Comparison of ENCODE assay signal across 30 cellular contexts in the genomic region with DNA sequence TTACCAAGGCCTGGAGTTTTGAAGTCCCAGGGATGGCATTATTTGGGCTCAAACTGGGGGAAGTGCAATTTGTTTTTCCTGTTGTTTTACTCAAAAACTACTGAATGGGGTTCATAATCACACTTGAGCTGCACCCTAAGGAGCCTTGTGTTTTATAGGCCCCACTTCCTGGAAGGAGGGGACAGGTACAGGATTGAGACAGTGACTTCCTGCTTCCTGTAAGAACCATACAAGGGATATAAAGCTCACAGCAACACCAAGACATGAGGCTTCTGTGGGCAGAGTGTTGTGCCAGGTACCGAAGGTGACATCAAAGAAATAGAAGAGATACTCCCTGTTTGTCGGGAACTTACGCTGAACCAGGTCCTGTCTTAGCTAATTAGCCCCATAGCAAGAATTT.
"Had no signal": no experiment of that assay in that cellular context is flagged by ENCODE, and none has a peak within 500 bp of the region (broad histone marks: within the 10 kb centered on the region; RNA-seq: fewer than 3 reads in every experiment).

No MANE protein-coding gene starts in this region.

- H3K4me3 ChIP-seq: ascending aorta, breast epithelium, cardiac muscle cell, colonic mucosa, esophagus squamous epithelium, gastroesophageal sphincter, heart right ventricle had no signal

- H3K27ac Mint-ChIP-seq: activated B cell treated with CpG ODN at 0.5 μM for 24 hours; activated CD4-positive, alpha-beta memory T cell treated with anti-CD3 and anti-CD28 coated beads, Interleukin-2, amount 10 ng/mL, durations not matched to agents 7 days and 5 days; activated CD4-positive, alpha-beta T cell treated with anti-CD3 and anti-CD28 coated beads, Interleukin-2, amount 10 ng/mL, durations not matched to agents 7 days and 5 days; activated naive CD8-positive, alpha-beta T cell; activated T-helper 17 cell treated with anti-CD3 and anti-CD28 coated beads, Interleukin-2, amount 50 U/mL, for 72 hours; brain; T-cell; T-helper 1 cell treated with Interleukin-12 subunit alpha and Interleukin-12 subunit beta and Interleukin-4 antibody, amounts not matched to agents 30 μg/mL and 1 μg/mL, for 36 hours had no signal

- H3K36me3 ChIP-seq: ascending aorta, breast epithelium, cardiac muscle cell, colonic mucosa, esophagus squamous epithelium, gastroesophageal sphincter, heart right ventricle, WERI-Rb-1 had no signal

- H3K4me1 ChIP-seq: ascending aorta, breast epithelium, colonic mucosa, esophagus squamous epithelium, gastroesophageal sphincter, heart right ventricle had no signal

- ATAC-seq: activated CD4-positive, CD25-positive, alpha-beta regulatory T cell treated with anti-CD3 and anti-CD28 coated beads, Interleukin-2, amount 50 U/mL, for 24 hours; activated T-cell treated with anti-CD3 and anti-CD28 coated beads, Interleukin-2, amount 50 U/mL, for 4 hours; activated T-helper 17 cell treated with anti-CD3 and anti-CD28 coated beads, Interleukin-2, amount 50 U/mL, for 72 hours; gastroesophageal sphincter; heart right ventricle; T-cell had no signal

- H3K9me3 Mint-ChIP-seq: activated B cell treated with CpG ODN at 0.5 μM for 24 hours; activated CD4-positive, alpha-beta memory T cell treated with anti-CD3 and anti-CD28 coated beads, Interleukin-2, amount 10 ng/mL, durations not matched to agents 7 days and 5 days; activated T-cell treated with anti-CD3 and anti-CD28 coated beads, Interleukin-2, amount 50 U/mL, for 4 hours; activated T-helper 17 cell treated with anti-CD3 and anti-CD28 coated beads, Interleukin-2, amount 50 U/mL, for 72 hours; brain; T-cell; T-helper 1 cell treated with Interleukin-12 subunit alpha and Interleukin-12 subunit beta and Interleukin-4 antibody, amounts not matched to agents 30 μg/mL and 1 μg/mL, for 36 hours had no signal

- H3K27ac ChIP-seq: ascending aorta, breast epithelium, cardiac muscle cell, colonic mucosa, epithelial cell of prostate, esophagus squamous epithelium, gastroesophageal sphincter, heart right ventricle, WERI-Rb-1 had no signal

- H3K27me3 ChIP-seq: ascending aorta, colonic mucosa, gastroesophageal sphincter had no signal

- H3K36me3 Mint-ChIP-seq: activated naive CD8-positive, alpha-beta T cell; brain; T-cell had no signal

- H3K4me3 Mint-ChIP-seq: activated B cell treated with CpG ODN at 0.5 μM for 24 hours; activated CD4-positive, alpha-beta memory T cell treated with anti-CD3 and anti-CD28 coated beads, Interleukin-2, amount 10 ng/mL, durations not matched to agents 7 days and 5 days; activated CD4-positive, alpha-beta T cell treated with anti-CD3 and anti-CD28 coated beads, Interleukin-2, amount 10 ng/mL, durations not matched to agents 7 days and 5 days; activated naive CD8-positive, alpha-beta T cell; activated T-cell treated with anti-CD3 and anti-CD28 coated beads, Interleukin-2, amount 50 U/mL, for 4 hours; activated T-helper 17 cell treated with anti-CD3 and anti-CD28 coated beads, Interleukin-2, amount 50 U/mL, for 72 hours; brain; T-cell; T-helper 1 cell treated with Interleukin-12 subunit alpha and Interleukin-12 subunit beta and Interleukin-4 antibody, amounts not matched to agents 30 μg/mL and 1 μg/mL, for 36 hours had no signal

- H3K9me3 ChIP-seq: ascending aorta, breast epithelium, colonic mucosa, esophagus squamous epithelium, gastroesophageal sphincter had no signal

- H3K4me1 Mint-ChIP-seq: activated B cell treated with CpG ODN at 0.5 μM for 24 hours; activated T-helper 17 cell treated with anti-CD3 and anti-CD28 coated beads, Interleukin-2, amount 50 U/mL, for 72 hours; brain; T-cell had no signal

- DNase-seq: activated B cell treated with CpG ODN at 0.5 μM for 24 hours; activated CD4-positive, alpha-beta memory T cell treated with anti-CD3 and anti-CD28 coated beads, Interleukin-2, amount 10 ng/mL, durations not matched to agents 7 days and 5 days; activated CD4-positive, alpha-beta T cell treated with anti-CD3 and anti-CD28 coated beads, Interleukin-2, amount 10 ng/mL, durations not matched to agents 7 days and 5 days; activated CD4-positive, alpha-beta T cell treated with anti-CD3 and anti-CD28 coated beads, Interleukin-2, amount 50 U/mL, for 4 hours; activated effector memory CD4-positive, alpha-beta T cell treated with Interleukin-2 at 50 U/mL for 16 hours; activated gamma-delta T cell treated with Interleukin-2 at 50 U/mL for 16 hours; activated naive CD4-positive, alpha-beta T cell treated with anti-CD3 and anti-CD28 coated beads, Interleukin-2, amount 50 U/mL, for 16 hours; activated naive CD4-positive, alpha-beta T cell treated with Interleukin-2 at 50 U/mL for 16 hours; activated T-cell treated with anti-CD3 and anti-CD28 coated beads, Interleukin-2, amount 50 U/mL, for 4 hours; central memory CD4-positive, alpha-beta T cell; cerebellar nuclear complex; colonic mucosa; effector CD8-positive, alpha-beta T cell; esophagus squamous epithelium; foreskin melanocyte; heart right ventricle; SW 1271; T-cell; T-helper 9 cell; WERI-Rb-1 had no signal
